1 cellular context compared by ENCODE assay signal in the genomic region with DNA sequence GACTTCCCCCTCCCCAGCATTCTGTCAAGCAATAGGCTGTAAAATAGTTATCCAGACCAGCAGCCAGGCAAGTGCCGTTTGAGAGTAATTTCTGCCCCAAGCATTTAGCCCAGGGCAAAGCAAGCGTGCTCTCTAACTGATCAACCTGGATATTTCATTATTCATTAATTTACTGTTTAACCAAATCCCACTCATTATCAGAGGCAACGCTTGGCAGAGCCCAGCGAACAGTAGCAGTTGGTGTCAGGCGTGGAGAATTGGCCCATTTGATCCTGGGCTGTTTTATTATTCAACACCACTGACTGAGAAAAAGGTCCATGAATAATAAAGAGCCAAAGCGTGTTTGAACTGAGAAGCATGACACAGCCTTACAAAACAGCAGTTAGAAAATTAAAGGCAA.
A peak's percentile ranks its signal among the peaks of the same experiment; 100 is the strongest.
TF ChIP-seq lines count a peak whose summit lies in the region.

No MANE protein-coding gene starts in this region.

TF ChIP-seq in H1, 55 proteins besides CTCF, POLR2A, EP300 and RAD21 (continued from another document):
- TF ChIP-seq HDAC2 (IDR thresholded peaks at IDR 0.05; ENCODE audit: borderline replicate concordance in 1 of 2, low read depth in 2 of 2, low read length in 2 of 2) (no peak), KDM4A (IDR thresholded peaks at IDR 0.05; ENCODE audit: low read depth, low read length, severe bottlenecking) (no peak), RNF2 (IDR thresholded peaks at IDR 0.05; ENCODE audit: borderline replicate concordance, low read depth, low read length, missing control alignments, poor library complexity, severe bottlenecking) (peak; percentile 50)
